Comparison of ENCODE assay signal across 8 cellular contexts in the genomic region with DNA sequence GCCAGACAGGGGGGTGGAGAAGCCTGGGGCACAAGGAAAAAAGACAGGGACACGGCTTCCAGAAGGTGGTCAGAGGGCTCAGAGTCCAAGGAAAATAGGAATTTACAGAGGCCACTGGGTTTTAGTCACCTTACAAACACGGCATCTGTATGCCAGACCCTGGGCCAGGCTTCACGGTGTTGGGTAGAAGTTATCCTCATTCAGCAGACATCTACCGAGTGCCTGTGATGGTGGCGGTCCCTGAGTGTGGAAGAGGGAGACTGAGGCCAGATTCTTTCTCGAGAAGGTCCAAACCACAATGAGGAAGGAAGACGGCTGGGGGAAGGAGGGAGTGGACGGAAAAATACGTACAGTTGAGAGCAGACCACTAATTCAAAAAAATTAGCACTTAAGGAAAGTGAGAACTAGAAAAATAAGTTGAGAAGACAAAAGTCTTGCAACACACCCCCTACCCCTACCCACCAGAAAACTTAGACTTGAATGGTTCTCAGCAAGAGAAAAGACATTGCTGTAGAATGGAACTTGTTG. TPM values are rescaled to one million over a fixed set of nuclear protein-coding genes. Genes with fewer than 3 reads are reported as not detected.
DNase-seq lines count a peak whose midpoint lies in the region; ATAC-seq lines count a peak whose summit lies in the region.

No MANE protein-coding gene starts in this region.

- H3K9me3 ChIP-seq in subcutaneous abdominal adipose tissue (ENCODE audit: control insufficient read depth in 5 of 5, low read length in 5 of 5), result no peaks in the 10 kb centered on the region

- peak overlapping the region; percentile 53 to 80 (median 75) for H3K9ac ChIP-seq in subcutaneous abdominal adipose tissue (ENCODE audit: low read length in 5 of 5)

- intact Hi-C loops in activated CD4-positive, alpha-beta memory T cell treated with anti-CD3 and anti-CD28 coated beads for 36 hours (cut with micrococcal nuclease), result no loop called here

- no peaks in the 10 kb centered on the region for H3K27me3 ChIP-seq in layer of hippocampus (ENCODE audit: control insufficient read depth, insufficient read depth, low read length)
- H3K27me3 ChIP-seq in subcutaneous abdominal adipose tissue (ENCODE audit: control insufficient read depth in 5 of 5, insufficient read depth in 4 of 5, low read length in 5 of 5), result no peaks in the 10 kb centered on the region

- peaks cover 35% of the 10 kb centered on the region for H3K36me3 Mint-ChIP-seq in T-helper 2 cell treated with Interferon-gamma antibody and Interleukin-4, amounts not matched to agents 5 μg/mL and 100 μg/mL, for 36 hours (ENCODE audit: low read depth)
- peaks cover 39% of the 10 kb centered on the region for H3K36me3 Mint-ChIP-seq in activated CD4-positive, alpha-beta memory T cell treated with anti-CD3 and anti-CD28 coated beads for 36 hours

- peaks cover 9 to 29% (median 25%) of the 10 kb centered on the region in 5 donors for H3K36me3 ChIP-seq in subcutaneous abdominal adipose tissue (ENCODE audit: control insufficient read depth in 5 of 5, insufficient read depth in 5 of 5, low read length in 5 of 5)

- H3K9me3 Mint-ChIP-seq in T-helper 2 cell treated with Interferon-gamma antibody and Interleukin-4, amounts not matched to agents 5 μg/mL and 100 μg/mL, for 36 hours, result no peaks in the 10 kb centered on the region
- no peaks in the 10 kb centered on the region for H3K9me3 Mint-ChIP-seq in activated CD4-positive, alpha-beta memory T cell treated with anti-CD3 and anti-CD28 coated beads for 36 hours

- no peak for DNase-seq in T-helper 2 cell treated with Interferon-gamma antibody and Interleukin-4, amounts not matched to agents 5 μg/mL and 100 μg/mL, for 36 hours (ENCODE audit: low spot score)
- no peak for DNase-seq in T-helper 2 cell
- no peak for DNase-seq in activated CD4-positive, alpha-beta memory T cell treated with anti-CD3 and anti-CD28 coated beads for 36 hours
- no peak for DNase-seq in DMS153 treated with DMSO at 0.1 percent for 48 hours (lab: John Stamatoyannopoulos, UW; ENCODE audit: unreplicated experiment)
- no peak for DNase-seq in stimulated activated CD4-positive, alpha-beta T cell treated with anti-CD3 and anti-CD28 coated beads, Interleukin-1b, Interleukin-23, amount 100 ng/mL, for 48 hours

- H3K4me3 Mint-ChIP-seq in T-helper 2 cell treated with Interferon-gamma antibody and Interleukin-4, amounts not matched to agents 5 μg/mL and 100 μg/mL, for 36 hours, result peak overlapping the region; percentile 84
- H3K4me3 Mint-ChIP-seq in activated CD4-positive, alpha-beta memory T cell treated with anti-CD3 and anti-CD28 coated beads for 36 hours, result peak overlapping the region; percentile 92

- peak overlapping the region; percentile 95 for H3K27ac ChIP-seq in layer of hippocampus (ENCODE audit: low read depth, low read length)
- peak overlapping the region; percentile 85 for H3K27ac ChIP-seq in subcutaneous abdominal adipose tissue (ENCODE audit: low read depth, low read length)

- peak overlapping the region; percentile 93 for H3K27ac Mint-ChIP-seq in T-helper 2 cell treated with Interferon-gamma antibody and Interleukin-4, amounts not matched to agents 5 μg/mL and 100 μg/mL, for 36 hours
- H3K27ac Mint-ChIP-seq in activated CD4-positive, alpha-beta memory T cell treated with anti-CD3 and anti-CD28 coated beads for 36 hours, result peak overlapping the region; percentile 98

- ATAC-seq in GM19023 (IDR thresholded peaks at IDR 0.05; ENCODE audit: unreplicated experiment), result no peak

- POLR2A ChIA-PET in activated CD4-positive, alpha-beta memory T cell treated with anti-CD3 and anti-CD28 coated beads for 36 hours (lab: Charles Lee), result interaction anchor here (1.0 to 9.3 kb wide), 6 partner anchors 9 to 43 kb away, joined by 3 to 238 read pairs (median 8); no protein-coding TSS in a partner anchor

- H3K4me1 ChIP-seq in subcutaneous abdominal adipose tissue (ENCODE audit: control insufficient read depth in 5 of 5, insufficient read depth in 5 of 5, low read length in 5 of 5), result peaks cover 7 to 46% (median 36%) of the 10 kb centered on the region in 5 donors

- no peaks in the 10 kb centered on the region for H3K27me3 Mint-ChIP-seq in T-helper 2 cell treated with Interferon-gamma antibody and Interleukin-4, amounts not matched to agents 5 μg/mL and 100 μg/mL, for 36 hours (ENCODE audit: low read depth)
- H3K27me3 Mint-ChIP-seq in activated CD4-positive, alpha-beta memory T cell treated with anti-CD3 and anti-CD28 coated beads for 36 hours, result no peaks in the 10 kb centered on the region

- H3K4me3 ChIP-seq in subcutaneous abdominal adipose tissue (ENCODE audit: low read depth in 1 of 5, low read length in 5 of 5), result peak overlapping the region; percentile 20 to 70 (median 67)

- peaks cover 61% of the 10 kb centered on the region for H3K4me1 Mint-ChIP-seq in T-helper 2 cell treated with Interferon-gamma antibody and Interleukin-4, amounts not matched to agents 5 μg/mL and 100 μg/mL, for 36 hours (ENCODE audit: low read depth)
- H3K4me1 Mint-ChIP-seq in activated CD4-positive, alpha-beta memory T cell treated with anti-CD3 and anti-CD28 coated beads for 36 hours (ENCODE audit: low read depth), result peaks cover 48% of the 10 kb centered on the region

- CTCF ChIA-PET in activated CD4-positive, alpha-beta memory T cell treated with anti-CD3 and anti-CD28 coated beads for 36 hours (lab: Charles Lee), result interaction anchor here (1.0 to 9.7 kb wide), 4 partner anchors 9 to 34 kb away, joined by 5 to 138 read pairs (median 96); no protein-coding TSS in a partner anchor

RNA-seq across cellular contexts. Expression of a gene that starts 0.9 kb away (rescaled TPM):
- 100 to 1,000 TPM; 150 TPM for total RNA-seq in activated CD4-positive, alpha-beta memory T cell treated with anti-CD3 and anti-CD28 coated beads for 36 hours

RNA-seq across cellular contexts. Expression of a gene that starts 46.5 kb away (rescaled TPM):
- 1 to 10 TPM in 1 of 2 experiments, under 1 TPM in 1; 0.95 to 1.9 TPM for total RNA-seq in activated CD4-positive, alpha-beta memory T cell treated with anti-CD3 and anti-CD28 coated beads for 36 hours
